ENCODE assay signal across 1 cellular context in the genomic region with DNA sequence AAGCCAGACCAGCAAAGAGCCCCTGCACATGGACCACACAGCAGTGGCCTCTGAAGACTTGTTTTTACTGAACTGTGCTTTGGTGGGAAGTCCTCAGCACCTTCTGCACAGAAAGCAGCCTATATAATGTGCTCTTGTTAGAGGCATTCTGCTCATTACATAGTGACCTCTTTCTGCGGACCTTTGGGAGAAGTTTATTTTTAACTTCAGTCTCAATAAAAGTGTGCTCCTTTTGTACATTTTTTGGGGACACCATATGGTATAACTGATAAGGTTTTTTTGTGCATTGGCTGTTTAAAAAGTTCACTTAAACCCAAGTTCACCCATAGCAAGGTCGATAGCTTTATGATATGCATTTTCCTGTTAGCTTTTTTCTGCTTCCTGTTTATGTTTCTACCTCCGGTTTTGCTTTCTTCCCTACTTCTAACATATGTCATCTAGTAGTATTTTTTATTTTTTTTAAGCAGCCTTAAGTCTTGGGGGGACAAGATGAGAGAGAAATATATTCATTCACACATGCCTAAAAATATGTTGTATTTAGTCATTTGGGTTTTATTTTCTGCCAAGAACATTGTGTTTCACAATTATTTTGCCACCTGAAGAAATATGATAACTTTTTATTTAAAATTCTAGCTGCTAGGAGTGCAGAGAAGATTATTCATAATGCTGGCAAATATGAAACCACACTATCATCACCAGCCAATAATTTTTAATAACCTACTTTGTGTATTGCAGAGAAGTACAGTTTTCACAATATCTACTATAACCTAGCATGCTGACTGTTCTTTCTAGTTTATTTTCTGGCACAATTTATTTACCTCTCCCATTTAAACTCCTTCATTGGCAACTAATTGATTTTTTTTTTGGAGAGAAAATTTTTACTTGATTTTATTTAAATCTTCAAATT.
TF ChIP-seq lines count a peak whose summit lies in the region.

No MANE protein-coding gene starts in this region.

TF ChIP-seq in K562, 482 proteins besides CTCF, POLR2A, EP300 and RAD21 (continued from another document):
- TF ChIP-seq, protein P1, sequence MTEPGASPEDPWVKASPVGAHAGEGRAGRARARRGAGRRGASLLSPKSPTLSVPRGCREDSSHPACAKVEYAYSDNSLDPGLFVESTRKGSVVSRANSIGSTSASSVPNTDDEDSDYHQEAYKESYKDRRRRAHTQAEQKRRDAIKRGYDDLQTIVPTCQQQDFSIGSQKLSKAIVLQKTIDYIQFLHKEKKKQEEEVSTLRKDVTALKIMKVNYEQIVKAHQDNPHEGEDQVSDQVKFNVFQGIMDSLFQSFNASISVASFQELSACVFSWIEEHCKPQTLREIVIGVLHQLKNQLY (CRISPR knock-in tag; conservative IDR thresholded peaks at IDR 0.05) = no peak
- TF ChIP-seq CCNT2 (IDR thresholded peaks at IDR 0.05; ENCODE audit: borderline replicate concordance, extremely low read depth, insufficient read length, low read depth, low read length) = no peak
- peak; percentile 64; the same call in 1 of the 2 replicates for TF ChIP-seq GTF2E2 (tag; IDR thresholded peaks at IDR 0.05)
- TF ChIP-seq PML (IDR thresholded peaks at IDR 0.05; ENCODE audit: low read length) = no peak
- TF ChIP-seq, protein P2, sequence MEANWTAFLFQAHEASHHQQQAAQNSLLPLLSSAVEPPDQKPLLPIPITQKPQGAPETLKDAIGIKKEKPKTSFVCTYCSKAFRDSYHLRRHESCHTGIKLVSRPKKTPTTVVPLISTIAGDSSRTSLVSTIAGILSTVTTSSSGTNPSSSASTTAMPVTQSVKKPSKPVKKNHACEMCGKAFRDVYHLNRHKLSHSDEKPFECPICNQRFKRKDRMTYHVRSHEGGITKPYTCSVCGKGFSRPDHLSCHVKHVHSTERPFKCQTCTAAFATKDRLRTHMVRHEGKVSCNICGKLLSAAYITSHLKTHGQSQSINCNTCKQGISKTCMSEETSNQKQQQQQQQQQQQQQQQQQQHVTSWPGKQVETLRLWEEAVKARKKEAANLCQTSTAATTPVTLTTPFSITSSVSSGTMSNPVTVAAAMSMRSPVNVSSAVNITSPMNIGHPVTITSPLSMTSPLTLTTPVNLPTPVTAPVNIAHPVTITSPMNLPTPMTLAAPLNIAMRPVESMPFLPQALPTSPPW (CRISPR knock-in tag; IDR thresholded peaks at IDR 0.05) = no peak; the same call in none of the 2 replicates
- TF ChIP-seq, protein P3, sequence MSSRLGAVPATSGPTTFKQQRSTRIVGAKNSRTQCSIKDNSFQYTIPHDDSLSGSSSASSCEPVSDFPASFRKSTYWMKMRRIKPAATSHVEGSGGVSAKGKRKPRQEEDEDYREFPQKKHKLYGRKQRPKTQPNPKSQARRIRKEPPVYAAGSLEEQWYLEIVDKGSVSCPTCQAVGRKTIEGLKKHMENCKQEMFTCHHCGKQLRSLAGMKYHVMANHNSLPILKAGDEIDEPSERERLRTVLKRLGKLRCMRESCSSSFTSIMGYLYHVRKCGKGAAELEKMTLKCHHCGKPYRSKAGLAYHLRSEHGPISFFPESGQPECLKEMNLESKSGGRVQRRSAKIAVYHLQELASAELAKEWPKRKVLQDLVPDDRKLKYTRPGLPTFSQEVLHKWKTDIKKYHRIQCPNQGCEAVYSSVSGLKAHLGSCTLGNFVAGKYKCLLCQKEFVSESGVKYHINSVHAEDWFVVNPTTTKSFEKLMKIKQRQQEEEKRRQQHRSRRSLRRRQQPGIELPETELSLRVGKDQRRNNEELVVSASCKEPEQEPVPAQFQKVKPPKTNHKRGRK (tag; IDR thresholded peaks at IDR 0.05) = peak; percentile 87
- TF ChIP-seq ZNF121 (CRISPR knock-in tag; conservative IDR thresholded peaks at IDR 0.05) = no peak
- TF ChIP-seq RBBP5 (IDR thresholded peaks at IDR 0.05; ENCODE audit: borderline replicate concordance, insufficient read depth, low read length, poor library complexity, severe bottlenecking) = peak; percentile 65
- TF ChIP-seq NUFIP1 (IDR thresholded peaks at IDR 0.05; ENCODE audit: partially characterized antibody) = no peak
- TF ChIP-seq FOXK2 (conservative IDR thresholded peaks at IDR 0.05 in 1 of 2, IDR thresholded peaks at IDR 0.05 in 1 of 2; ENCODE audit: low read depth in 2 of 2) = peak; percentile 92 to 94
- no peak for TF ChIP-seq ZNF408 (CRISPR knock-in tag; IDR thresholded peaks at IDR 0.05; ENCODE audit: low read depth)
- TF ChIP-seq, protein P4, sequence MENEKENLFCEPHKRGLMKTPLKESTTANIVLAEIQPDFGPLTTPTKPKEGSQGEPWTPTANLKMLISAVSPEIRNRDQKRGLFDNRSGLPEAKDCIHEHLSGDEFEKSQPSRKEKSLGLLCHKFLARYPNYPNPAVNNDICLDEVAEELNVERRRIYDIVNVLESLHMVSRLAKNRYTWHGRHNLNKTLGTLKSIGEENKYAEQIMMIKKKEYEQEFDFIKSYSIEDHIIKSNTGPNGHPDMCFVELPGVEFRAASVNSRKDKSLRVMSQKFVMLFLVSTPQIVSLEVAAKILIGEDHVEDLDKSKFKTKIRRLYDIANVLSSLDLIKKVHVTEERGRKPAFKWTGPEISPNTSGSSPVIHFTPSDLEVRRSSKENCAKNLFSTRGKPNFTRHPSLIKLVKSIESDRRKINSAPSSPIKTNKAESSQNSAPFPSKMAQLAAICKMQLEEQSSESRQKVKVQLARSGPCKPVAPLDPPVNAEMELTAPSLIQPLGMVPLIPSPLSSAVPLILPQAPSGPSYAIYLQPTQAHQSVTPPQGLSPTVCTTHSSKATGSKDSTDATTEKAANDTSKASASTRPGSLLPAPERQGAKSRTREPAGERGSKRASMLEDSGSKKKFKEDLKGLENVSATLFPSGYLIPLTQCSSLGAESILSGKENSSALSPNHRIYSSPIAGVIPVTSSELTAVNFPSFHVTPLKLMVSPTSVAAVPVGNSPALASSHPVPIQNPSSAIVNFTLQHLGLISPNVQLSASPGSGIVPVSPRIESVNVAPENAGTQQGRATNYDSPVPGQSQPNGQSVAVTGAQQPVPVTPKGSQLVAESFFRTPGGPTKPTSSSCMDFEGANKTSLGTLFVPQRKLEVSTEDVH (IDR thresholded peaks at IDR 0.05; ENCODE audit: low read depth, partially characterized antibody) = peak; percentile 50
- TF ChIP-seq LEF1 (IDR thresholded peaks at IDR 0.05) = peak; percentile 84
- TF ChIP-seq FOXK1 (CRISPR knock-in tag; IDR thresholded peaks at IDR 0.05; ENCODE audit: borderline replicate concordance) = no peak
- TF ChIP-seq, protein P5, sequence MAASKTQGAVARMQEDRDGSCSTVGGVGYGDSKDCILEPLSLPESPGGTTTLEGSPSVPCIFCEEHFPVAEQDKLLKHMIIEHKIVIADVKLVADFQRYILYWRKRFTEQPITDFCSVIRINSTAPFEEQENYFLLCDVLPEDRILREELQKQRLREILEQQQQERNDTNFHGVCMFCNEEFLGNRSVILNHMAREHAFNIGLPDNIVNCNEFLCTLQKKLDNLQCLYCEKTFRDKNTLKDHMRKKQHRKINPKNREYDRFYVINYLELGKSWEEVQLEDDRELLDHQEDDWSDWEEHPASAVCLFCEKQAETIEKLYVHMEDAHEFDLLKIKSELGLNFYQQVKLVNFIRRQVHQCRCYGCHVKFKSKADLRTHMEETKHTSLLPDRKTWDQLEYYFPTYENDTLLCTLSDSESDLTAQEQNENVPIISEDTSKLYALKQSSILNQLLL (CRISPR knock-in tag; IDR thresholded peaks at IDR 0.05; ENCODE audit: borderline replicate concordance) = no peak
- TF ChIP-seq NCOA2 (IDR thresholded peaks at IDR 0.05; ENCODE audit: partially characterized antibody in 2 of 2) = peak in 1 of 2 experiments; percentile 25
- peak; percentile 59; the same call in 1 of the 2 replicates for TF ChIP-seq SMAD4 (CRISPR knock-in tag; conservative IDR thresholded peaks at IDR 0.05)
- peak; percentile 39; the same call in 1 of the 2 replicates for TF ChIP-seq TEAD4 (IDR thresholded peaks at IDR 0.05; ENCODE audit: low read length)
- TF ChIP-seq TEAD4 (CRISPR knock-in tag; IDR thresholded peaks at IDR 0.05; ENCODE audit: borderline replicate concordance) = no peak
- TF ChIP-seq ZNF239 (CRISPR knock-in tag; IDR thresholded peaks at IDR 0.05) = peak; percentile 62
- TF ChIP-seq NFE2L1 (tag; IDR thresholded peaks at IDR 0.05; ENCODE audit: borderline replicate concordance, low read depth) = no peak
- TF ChIP-seq KDM5B (IDR thresholded peaks at IDR 0.05; ENCODE audit: insufficient replicate concordance, low read depth, low read length) = peak; percentile 55
- TF ChIP-seq, protein P6, sequence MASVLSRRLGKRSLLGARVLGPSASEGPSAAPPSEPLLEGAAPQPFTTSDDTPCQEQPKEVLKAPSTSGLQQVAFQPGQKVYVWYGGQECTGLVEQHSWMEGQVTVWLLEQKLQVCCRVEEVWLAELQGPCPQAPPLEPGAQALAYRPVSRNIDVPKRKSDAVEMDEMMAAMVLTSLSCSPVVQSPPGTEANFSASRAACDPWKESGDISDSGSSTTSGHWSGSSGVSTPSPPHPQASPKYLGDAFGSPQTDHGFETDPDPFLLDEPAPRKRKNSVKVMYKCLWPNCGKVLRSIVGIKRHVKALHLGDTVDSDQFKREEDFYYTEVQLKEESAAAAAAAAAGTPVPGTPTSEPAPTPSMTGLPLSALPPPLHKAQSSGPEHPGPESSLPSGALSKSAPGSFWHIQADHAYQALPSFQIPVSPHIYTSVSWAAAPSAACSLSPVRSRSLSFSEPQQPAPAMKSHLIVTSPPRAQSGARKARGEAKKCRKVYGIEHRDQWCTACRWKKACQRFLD (CRISPR knock-in tag; IDR thresholded peaks at IDR 0.05) = no peak
- TF ChIP-seq, protein P7, sequence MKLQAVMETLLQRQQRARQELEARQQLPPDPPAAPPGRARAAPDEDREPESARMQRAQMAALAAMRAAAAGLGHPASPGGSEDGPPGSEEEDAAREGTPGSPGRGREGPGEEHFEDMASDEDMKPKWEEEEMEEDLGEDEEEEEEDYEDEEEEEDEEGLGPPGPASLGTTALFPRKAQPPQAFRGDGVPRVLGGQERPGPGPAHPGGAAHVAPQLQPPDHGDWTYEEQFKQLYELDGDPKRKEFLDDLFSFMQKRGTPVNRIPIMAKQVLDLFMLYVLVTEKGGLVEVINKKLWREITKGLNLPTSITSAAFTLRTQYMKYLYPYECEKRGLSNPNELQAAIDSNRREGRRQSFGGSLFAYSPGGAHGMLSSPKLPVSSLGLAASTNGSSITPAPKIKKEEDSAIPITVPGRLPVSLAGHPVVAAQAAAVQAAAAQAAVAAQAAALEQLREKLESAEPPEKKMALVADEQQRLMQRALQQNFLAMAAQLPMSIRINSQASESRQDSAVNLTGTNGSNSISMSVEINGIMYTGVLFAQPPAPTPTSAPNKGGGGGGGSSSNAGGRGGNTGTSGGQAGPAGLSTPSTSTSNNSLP (IDR thresholded peaks at IDR 0.05; ENCODE audit: borderline replicate concordance, low read depth, low read length) = peak; percentile 28; the same call in 1 of the 2 replicates
- TF ChIP-seq ETS2 (tag; IDR thresholded peaks at IDR 0.05; ENCODE audit: borderline replicate concordance, poor library complexity, severe bottlenecking) = no peak
- no peak for TF ChIP-seq ZNF165 (CRISPR knock-in tag; IDR thresholded peaks at IDR 0.05; ENCODE audit: borderline replicate concordance)
- TF ChIP-seq KDM4B (IDR thresholded peaks at IDR 0.05; ENCODE audit: borderline replicate concordance in 2 of 2, low read depth in 1 of 2) = no peak
- TF ChIP-seq, protein P8, sequence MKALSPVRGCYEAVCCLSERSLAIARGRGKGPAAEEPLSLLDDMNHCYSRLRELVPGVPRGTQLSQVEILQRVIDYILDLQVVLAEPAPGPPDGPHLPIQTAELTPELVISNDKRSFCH (CRISPR knock-in tag; IDR thresholded peaks at IDR 0.05) = no peak
- TF ChIP-seq, protein P8 (tag; IDR thresholded peaks at IDR 0.05) = 0 out of 2 replicates have a peak, but pooled peaks have one; percentile 24
- no peak for TF ChIP-seq SIN3A (IDR thresholded peaks at IDR 0.05; ENCODE audit: borderline replicate concordance in 2 of 2, control insufficient read depth in 1 of 2, low read depth in 2 of 2, low read length in 2 of 2)
- no peak for TF ChIP-seq NR2C2 (CRISPR knock-in tag; IDR thresholded peaks at IDR 0.05)
- 0 out of 2 replicates have a peak, but pooled peaks have one; percentile 26 for TF ChIP-seq NR2C2 (tag; IDR thresholded peaks at IDR 0.05)
- TF ChIP-seq RNF2 (IDR thresholded peaks at IDR 0.05) = no peak
- no peak for TF ChIP-seq FOXJ3 (CRISPR knock-in tag; IDR thresholded peaks at IDR 0.05)
- peak; percentile 51; the same call in 1 of the 2 replicates for TF ChIP-seq BRD4 (IDR thresholded peaks at IDR 0.05)
- 0 out of 2 replicates have a peak, but pooled peaks have one; percentile 22 for TF ChIP-seq PYGO2 (tag; IDR thresholded peaks at IDR 0.05)
- peak; percentile 83 for TF ChIP-seq TCF3 (CRISPR knock-in tag; IDR thresholded peaks at IDR 0.05)
- TF ChIP-seq, protein P9, sequence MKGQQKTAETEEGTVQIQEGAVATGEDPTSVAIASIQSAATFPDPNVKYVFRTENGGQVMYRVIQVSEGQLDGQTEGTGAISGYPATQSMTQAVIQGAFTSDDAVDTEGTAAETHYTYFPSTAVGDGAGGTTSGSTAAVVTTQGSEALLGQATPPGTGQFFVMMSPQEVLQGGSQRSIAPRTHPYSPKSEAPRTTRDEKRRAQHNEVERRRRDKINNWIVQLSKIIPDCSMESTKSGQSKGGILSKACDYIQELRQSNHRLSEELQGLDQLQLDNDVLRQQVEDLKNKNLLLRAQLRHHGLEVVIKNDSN (CRISPR knock-in tag; IDR thresholded peaks at IDR 0.05) = no peak
- peak; percentile 16; the same call in 1 of the 2 replicates for TF ChIP-seq CXXC5 (CRISPR knock-in tag; IDR thresholded peaks at IDR 0.05)
- no peak for TF ChIP-seq ZNF79 (CRISPR knock-in tag; IDR thresholded peaks at IDR 0.05; ENCODE audit: low read depth)
- TF ChIP-seq ZNF384 (IDR thresholded peaks at IDR 0.05; ENCODE audit: low read depth, low read length) = peak; percentile 35; the same call in 1 of the 2 replicates
- TF ChIP-seq EHMT2 (IDR thresholded peaks at IDR 0.05) = peak; percentile 78; the same call in 1 of the 2 replicates
- TF ChIP-seq PTTG1 (tag; IDR thresholded peaks at IDR 0.05; ENCODE audit: low read depth) = no peak
- TF ChIP-seq NCOA1 (IDR thresholded peaks at IDR 0.05; ENCODE audit: low read depth) = 0 out of 2 replicates have a peak, but pooled peaks have one; percentile 39
- TF ChIP-seq TAL1 (IDR thresholded peaks at IDR 0.05) = peak; percentile 65
- 0 out of 2 replicates have a peak, but pooled peaks have one; percentile 24 for TF ChIP-seq ATF7 (IDR thresholded peaks at IDR 0.05)
- TF ChIP-seq ZNF23 (CRISPR knock-in tag; IDR thresholded peaks at IDR 0.05) = no peak
- TF ChIP-seq MBD2 (IDR thresholded peaks at IDR 0.05; ENCODE audit: borderline replicate concordance, low read depth) = no peak
- no peak for TF ChIP-seq HDAC8 (tag; IDR thresholded peaks at IDR 0.05)
- TF ChIP-seq RBM22 (IDR thresholded peaks at IDR 0.05; ENCODE audit: low read depth, low read length, poor library complexity, severe bottlenecking) = no peak
- TF ChIP-seq C11orf30 (IDR thresholded peaks at IDR 0.05; ENCODE audit: low read depth) = no peak
